ENCODE assay signal across 10 cellular contexts in the genomic region with DNA sequence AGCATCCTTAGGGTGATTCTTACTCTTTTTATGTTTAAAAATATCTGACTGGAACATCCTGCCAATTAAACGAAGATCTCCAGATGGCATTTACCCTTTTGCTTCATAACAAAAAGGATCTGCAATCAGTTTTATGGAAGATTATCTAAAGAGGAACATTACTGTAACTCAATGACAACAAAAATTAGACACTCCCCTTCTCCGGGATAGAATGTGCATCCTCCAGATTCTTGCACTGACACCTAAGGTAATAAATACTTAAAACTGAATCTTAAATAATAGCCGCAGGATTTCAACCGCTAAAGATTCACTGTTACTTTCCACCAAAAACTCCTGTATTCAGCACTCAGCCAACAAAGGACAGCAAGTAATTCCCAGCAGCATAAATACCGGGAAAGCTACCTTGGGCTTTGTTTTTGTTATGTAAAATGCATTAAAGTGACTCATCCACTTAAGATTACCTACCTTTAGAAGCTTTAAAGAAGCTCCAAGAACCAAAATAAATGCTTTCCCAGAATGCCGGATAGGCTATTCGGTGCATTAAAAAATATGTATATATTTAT. TPM values are rescaled to one million over a fixed set of nuclear protein-coding genes. Genes with fewer than 3 reads are reported as not detected.
A peak's percentile ranks its signal among the peaks of the same experiment; 100 is the strongest.
DNase-seq lines count a peak whose midpoint lies in the region; ATAC-seq, FAIRE-seq and TF ChIP-seq lines count a peak whose summit lies in the region.
"Had no signal": no experiment of that assay in that cellular context is flagged by ENCODE, and none has a peak within 500 bp of the region (broad histone marks: within the 10 kb centered on the region; RNA-seq: fewer than 3 reads in every experiment).

No MANE protein-coding gene starts in this region.

- TF ChIP-seq POLR2A in GM12891 (IDR thresholded peaks at IDR 0.05; ENCODE audit: low read depth, low read length): no peak

- H3K9ac ChIP-seq in mammary epithelial cell (ENCODE audit: insufficient read depth, low read length) (no peak overlapping the region), mesendoderm (ENCODE audit: low read length) (peak overlapping the region; percentile 47)

- in situ Hi-C loops in mammary epithelial cell (cut with MboI; ENCODE audit: low sequenced_read_pairs in 2 of 2): no loop called here

- no peak overlapping the region for H3K23ac ChIP-seq in mesendoderm (ENCODE audit: low read length)

- no peaks in the 10 kb centered on the region for H3K27me3 ChIP-seq in ACC112 (ENCODE audit: insufficient read depth, low read length)
- peaks cover 11% of the 10 kb centered on the region for H3K27me3 ChIP-seq in mammary epithelial cell (ENCODE audit: insufficient read depth, low read length)
- no peaks in the 10 kb centered on the region for H3K27me3 ChIP-seq in mesendoderm (ENCODE audit: insufficient read depth, low read length, poor library complexity)

- no peak overlapping the region for H4K5ac ChIP-seq in mesendoderm (ENCODE audit: low read length)

- no peak overlapping the region for H2BK15ac ChIP-seq in mesendoderm (replicated peaks; ENCODE audit: low read depth)

- H3K4me2 ChIP-seq in mammary epithelial cell (ENCODE audit: insufficient read depth, low read depth, low read length) (peak overlapping the region; percentile 99), mesendoderm (ENCODE audit: low read length) (peak overlapping the region; percentile 56)

- H2AFZ ChIP-seq in ACC112 (ENCODE audit: low read length, unreplicated experiment) (no peak overlapping the region), mammary epithelial cell (ENCODE audit: low read depth, low read length) (no peak overlapping the region)

- H3K4me3 ChIP-seq in ACC112 (ENCODE audit: low read depth, low read length): peak overlapping the region; percentile 94
- H3K4me3 ChIP-seq in mammary epithelial cell (replicated peaks in 1 of 3; ENCODE audit: insufficient read depth in 1 of 3, low read depth in 2 of 3, low read length in 3 of 3): peak overlapping the region in 1 of 3 experiments; percentile 66
- H3K4me3 ChIP-seq in mesendoderm (ENCODE audit: low read length): peak overlapping the region; percentile 19

- dilution Hi-C loops in mammary epithelial cell (cut with HindIII; ENCODE audit: low sequenced_read_pairs): no loop called here

- no peak for FAIRE-seq in GM12891 (lab: Jason Lieb, UNC)

- no peak overlapping the region for H3K4ac ChIP-seq in mesendoderm (ENCODE audit: low read depth, low read length)

- H3K18ac ChIP-seq in mesendoderm (ENCODE audit: low read length): no peak overlapping the region

- no peak for TF ChIP-seq CTCF in mammary epithelial cell (conservative IDR thresholded peaks at IDR 0.05 in 1 of 2, IDR thresholded peaks at IDR 0.05 in 1 of 2; ENCODE audit: extremely low read depth in 1 of 2, insufficient read depth in 1 of 2, low read depth in 1 of 2, low read length in 2 of 2)

- POLR2A ChIA-PET in HEK293T (lab: Yijun Ruan, JAX): no interaction called here

- ATAC-seq in HG03159 (IDR thresholded peaks at IDR 0.05; ENCODE audit: unreplicated experiment): no peak

- H3K79me2 ChIP-seq in ACC112 (ENCODE audit: control insufficient read depth, insufficient read depth, low read length, unreplicated experiment) (peaks cover 35% of the 10 kb centered on the region), mammary epithelial cell (ENCODE audit: insufficient read depth, low read length) (no peaks in the 10 kb centered on the region), mesendoderm (ENCODE audit: control insufficient read depth, insufficient read depth, low read length) (peaks cover 8% of the 10 kb centered on the region)

- no peak overlapping the region for H2AK5ac ChIP-seq in mesendoderm (ENCODE audit: low read length)

- H4K8ac ChIP-seq in mesendoderm (ENCODE audit: low read depth, low read length): no peak overlapping the region

- no peak overlapping the region for H3K27ac ChIP-seq in ACC112 (ENCODE audit: low read depth, low read length)
- H3K27ac ChIP-seq in mammary epithelial cell (ENCODE audit: insufficient read depth, low read depth, low read length): no peak overlapping the region
- H3K27ac ChIP-seq in mesendoderm (ENCODE audit: low read depth, low read length): no peak overlapping the region
- H3K27ac ChIP-seq: HL-60 had no signal

- intact Hi-C loops in mammary epithelial cell (cut with micrococcal nuclease): loop anchor here (5.0 kb wide), 1 partner anchor 400 kb away; no protein-coding TSS in a partner anchor

- H3K4me1 ChIP-seq in ACC112 (ENCODE audit: control insufficient read depth, insufficient read depth, low read length, unreplicated experiment) (peaks cover 19% of the 10 kb centered on the region), mammary epithelial cell (ENCODE audit: insufficient read depth, low read length) (peaks cover 11% of the 10 kb centered on the region), mesendoderm (ENCODE audit: control insufficient read depth, low read depth, low read length) (peaks cover 2% of the 10 kb centered on the region)

- H4K20me1 ChIP-seq in mammary epithelial cell (ENCODE audit: insufficient read depth, low read length): no peaks in the 10 kb centered on the region

- peak; percentile 8 for DNase-seq in HEK293T (ENCODE audit: extremely low spot score)
- peak; percentile 9 for DNase-seq in mammary epithelial cell
- DNase-seq in mesendoderm: peak; percentile 85
- DNase-seq in NOMO-1 treated with dmso at 0.1 percent for 144 hours (lab: John Stamatoyannopoulos, UW; ENCODE audit: unreplicated experiment): no peak
- DNase-seq in GM12891 (ENCODE audit: insufficient read length, low spot score): no peak
- DNase-seq in COLO829 (ENCODE audit: low spot score): no peak

- WGBS in mammary epithelial cell (ENCODE audit: low coverage, missing lambda C conversion rate): 67% methylated on average over 7 of the region's 7 CpGs
- WGBS in mesendoderm (ENCODE audit: extremely low coverage, insufficient coverage, low lambda C conversion rate): no CpG with 5 or more reads among the region's 7 CpGs

- H3K36me3 ChIP-seq in ACC112 (ENCODE audit: insufficient read depth, low read length): no peaks in the 10 kb centered on the region
- peaks cover 2% of the 10 kb centered on the region for H3K36me3 ChIP-seq in mammary epithelial cell (ENCODE audit: insufficient read depth, low read length)
- H3K36me3 ChIP-seq in mesendoderm (ENCODE audit: control insufficient read depth, insufficient read depth, low read length): no peaks in the 10 kb centered on the region

- H3K56ac ChIP-seq in mesendoderm (ENCODE audit: low read length): peak overlapping the region; percentile 12

- H2BK120ac ChIP-seq in mesendoderm (ENCODE audit: low read depth, low read length): no peak overlapping the region

- no peaks in the 10 kb centered on the region for H3K79me1 ChIP-seq in mesendoderm (ENCODE audit: low read length)

- no peaks in the 10 kb centered on the region for H3K9me3 ChIP-seq in mammary epithelial cell (replicated peaks; ENCODE audit: insufficient read depth, low read length)

- CTCF ChIA-PET in HEK293T (lab: Yijun Ruan, JAX): interaction anchor here (1.0 kb wide), 1 partner anchor 43 kb away, joined by 3 read pairs; no protein-coding TSS in a partner anchor
- CTCF ChIA-PET in mammary epithelial cell (lab: Charles Lee; ENCODE audit: low non-redundant PET): no interaction called here

- BruUV-seq in mammary epithelial cell (replicated peaks; lab: Mats Ljungman, UMichigan): TSS peak; percentile 17

- H2BK5ac ChIP-seq in mesendoderm (ENCODE audit: low read length): no peak overlapping the region

TF ChIP-seq in HEK293T, 16 proteins besides CTCF, POLR2A, EP300 and RAD21 (continues in another document):
- TF ChIP-seq FOXM1 (IDR thresholded peaks at IDR 0.05; ENCODE audit: borderline replicate concordance) (no peak), NFRKB (IDR thresholded peaks at IDR 0.05) (no peak), BHLHE40 (IDR thresholded peaks at IDR 0.05; ENCODE audit: borderline replicate concordance) (no peak), ZNF384 (IDR thresholded peaks at IDR 0.05) (no peak), FOXA1 (IDR thresholded peaks at IDR 0.05) (no peak), SUZ12 (IDR thresholded peaks at IDR 0.05) (no peak), L3MBTL2 (conservative IDR thresholded peaks at IDR 0.05) (no peak), TARDBP (IDR thresholded peaks at IDR 0.05) (no peak), HDGF (IDR thresholded peaks at IDR 0.05; ENCODE audit: borderline replicate concordance) (no peak)
- TF ChIP-seq, protein P1, sequence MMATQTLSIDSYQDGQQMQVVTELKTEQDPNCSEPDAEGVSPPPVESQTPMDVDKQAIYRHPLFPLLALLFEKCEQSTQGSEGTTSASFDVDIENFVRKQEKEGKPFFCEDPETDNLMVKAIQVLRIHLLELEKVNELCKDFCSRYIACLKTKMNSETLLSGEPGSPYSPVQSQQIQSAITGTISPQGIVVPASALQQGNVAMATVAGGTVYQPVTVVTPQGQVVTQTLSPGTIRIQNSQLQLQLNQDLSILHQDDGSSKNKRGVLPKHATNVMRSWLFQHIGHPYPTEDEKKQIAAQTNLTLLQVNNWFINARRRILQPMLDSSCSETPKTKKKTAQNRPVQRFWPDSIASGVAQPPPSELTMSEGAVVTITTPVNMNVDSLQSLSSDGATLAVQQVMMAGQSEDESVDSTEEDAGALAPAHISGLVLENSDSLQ (IDR thresholded peaks at IDR 0.05): no peak

TF ChIP-seq in GM12891, 5 proteins besides CTCF, POLR2A, EP300 and RAD21:
- no peak for TF ChIP-seq POU2F2 (IDR thresholded peaks at IDR 0.05; ENCODE audit: low read depth, low read length)
- no peak for TF ChIP-seq SPI1 (IDR thresholded peaks at IDR 0.05; ENCODE audit: low read depth, low read length)
- no peak for TF ChIP-seq TAF1 (IDR thresholded peaks at IDR 0.05; ENCODE audit: low read depth, low read length)
- no peak for TF ChIP-seq POLR2AphosphoS5 (IDR thresholded peaks at IDR 0.05; ENCODE audit: low read depth, low read length)
- no peak for TF ChIP-seq PAX5 (IDR thresholded peaks at IDR 0.05; ENCODE audit: insufficient read depth, low read length, severe bottlenecking)

RNA-seq across cellular contexts. Expression of a gene that starts 1.6 kb away (rescaled TPM):
- 10 to 100 TPM in 1 of 2 donors, 1 to 10 TPM in 1; 7.0 to 24.0 TPM for total RNA-seq in mammary epithelial cell
- polyA plus RNA-seq in mammary epithelial cell: 0.85 TPM
- polyA minus RNA-seq in mammary epithelial cell: 8.1 TPM
- polyA plus RNA-seq in mesendoderm (2013, experiment 1 of 2): 12.8 TPM
- polyA plus RNA-seq in mesendoderm (2013, experiment 2 of 2): 13.3 TPM
- polyA plus RNA-seq in GM12891 (2012; ENCODE audit: low read depth, missing spikeins): not detected
- total RNA-seq: activated CD8-positive, alpha-beta memory T cell treated with anti-CD3 and anti-CD28 coated beads for 36 hours had no signal

Comparison
In these comparisons a context has a peak if more than half of its experiments do, and no peak if none do; other contexts are left out.
1. DNase-seq: peak in HEK293T (single experiment), mammary epithelial cell (single experiment) and mesendoderm (single experiment); none in NOMO-1 treated with dmso at 0.1 percent for 144 hours (single experiment), GM12891 (single experiment) and COLO829 (single experiment).